23 cellular contexts compared by ENCODE assay signal in the genomic region with DNA sequence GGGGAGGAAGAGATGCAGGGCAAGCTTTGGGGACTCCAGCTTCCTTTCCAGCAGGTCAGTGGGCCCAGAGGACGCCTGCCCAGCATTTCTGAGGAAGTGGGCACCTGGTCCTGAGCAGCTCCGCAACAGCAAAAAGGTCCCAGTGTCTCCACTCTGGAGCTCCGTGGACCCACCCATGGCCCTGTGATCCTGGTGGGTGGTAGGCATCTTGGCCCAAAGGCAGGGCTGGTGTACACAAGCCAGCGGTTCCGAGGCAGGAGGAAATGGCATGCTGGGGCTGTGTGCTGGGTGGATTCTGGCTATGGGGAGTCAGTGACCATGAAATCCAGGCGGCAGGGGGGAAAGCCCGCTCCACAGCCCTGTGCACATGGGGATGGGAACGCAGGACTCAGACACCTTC.
"Had no signal": no experiment of that assay in that cellular context is flagged by ENCODE, and none has a peak within 500 bp of the region (broad histone marks: within the 10 kb centered on the region; RNA-seq: fewer than 3 reads in every experiment).

No MANE protein-coding gene starts in this region.

- H3K9me3 ChIP-seq: ascending aorta, breast epithelium, ovary, psoas muscle, suprapubic skin, upper lobe of left lung had no signal

- DNase-seq: activated CD4-positive, alpha-beta T cell treated with anti-CD3 and anti-CD28 coated beads, Interleukin-2, amount 50 U/mL, for 4 hours; activated gamma-delta T cell; cerebellar nuclear complex; effector CD8-positive, alpha-beta T cell; foreskin fibroblast; glutamatergic neuron; kidney glomerular epithelial cell; left ventricle myocardium superior; ovary; psoas muscle; stimulated activated CD4-positive, alpha-beta T cell treated with anti-CD3 and anti-CD28 coated beads, Interleukin-15, amount 100 ng/mL, for 24 hours; stimulated activated CD4-positive, alpha-beta T cell treated with anti-CD3 and anti-CD28 coated beads, Interleukin-2, amount 100 ng/mL, for 48 hours; stimulated activated naive CD8-positive, alpha-beta T cell treated with anti-CD3 and anti-CD28 coated beads, Interleukin-15, amount 100 ng/mL, for 72 hours; upper lobe of left lung had no signal

- H3K27me3 Mint-ChIP-seq: activated naive CD4-positive, alpha-beta T cell treated with anti-CD3 and anti-CD28 coated beads, Interleukin-2, amount 50 U/mL, for 24 hours; dendritic cell treated with granulocyte-macrophage colony-stimulating factor and Interleukin-4, amounts not matched to agents 40 ng/mL and 50 ng/mL, for 4 days had no signal

- H3K27me3 ChIP-seq: ascending aorta, breast epithelium, neural progenitor cell, ovary, suprapubic skin, upper lobe of left lung had no signal

- H3K36me3 Mint-ChIP-seq: activated naive CD4-positive, alpha-beta T cell treated with anti-CD3 and anti-CD28 coated beads, Interleukin-2, amount 50 U/mL, for 24 hours had no signal

- H3K4me1 Mint-ChIP-seq: activated naive CD4-positive, alpha-beta T cell treated with anti-CD3 and anti-CD28 coated beads, Interleukin-2, amount 50 U/mL, for 24 hours; stimulated activated naive CD8-positive, alpha-beta T cell treated with anti-CD3 and anti-CD28 coated beads, Interleukin-15, amount 100 ng/mL, for 72 hours had no signal

- H2AFZ ChIP-seq: neural progenitor cell had no signal

- H3K9ac ChIP-seq: neural progenitor cell had no signal

- H3K4me3 Mint-ChIP-seq: activated naive CD4-positive, alpha-beta T cell treated with anti-CD3 and anti-CD28 coated beads, Interleukin-2, amount 50 U/mL, for 24 hours; dendritic cell treated with granulocyte-macrophage colony-stimulating factor and Interleukin-4, amounts not matched to agents 40 ng/mL and 50 ng/mL, for 4 days; neural progenitor cell; stimulated activated naive CD8-positive, alpha-beta T cell treated with anti-CD3 and anti-CD28 coated beads, Interleukin-15, amount 100 ng/mL, for 72 hours; T-helper 2 cell treated with Interferon-gamma antibody and Interleukin-4, amounts not matched to agents 5 μg/mL and 100 μg/mL, for 36 hours had no signal

- H3K36me3 ChIP-seq: ascending aorta, breast epithelium, neural progenitor cell, ovary, suprapubic skin, upper lobe of left lung had no signal

- H3K4me3 ChIP-seq: ascending aorta, breast epithelium, neural progenitor cell, ovary, psoas muscle, skin epidermis, suprapubic skin, upper lobe of left lung had no signal

- H3K4me1 ChIP-seq: breast epithelium had no signal

- H3K9me3 Mint-ChIP-seq: activated naive CD4-positive, alpha-beta T cell treated with anti-CD3 and anti-CD28 coated beads, Interleukin-2, amount 50 U/mL, for 24 hours; dendritic cell treated with granulocyte-macrophage colony-stimulating factor and Interleukin-4, amounts not matched to agents 40 ng/mL and 50 ng/mL, for 4 days; neural progenitor cell; stimulated activated naive CD8-positive, alpha-beta T cell treated with anti-CD3 and anti-CD28 coated beads, Interleukin-15, amount 100 ng/mL, for 72 hours had no signal

- H3K4me2 ChIP-seq: neural progenitor cell had no signal

- H3K27ac Mint-ChIP-seq: activated naive CD4-positive, alpha-beta T cell treated with anti-CD3 and anti-CD28 coated beads, Interleukin-2, amount 50 U/mL, for 24 hours; dendritic cell treated with granulocyte-macrophage colony-stimulating factor and Interleukin-4, amounts not matched to agents 40 ng/mL and 50 ng/mL, for 4 days; stimulated activated naive CD8-positive, alpha-beta T cell treated with anti-CD3 and anti-CD28 coated beads, Interleukin-15, amount 100 ng/mL, for 72 hours; T-helper 2 cell treated with Interferon-gamma antibody and Interleukin-4, amounts not matched to agents 5 μg/mL and 100 μg/mL, for 36 hours had no signal

- ATAC-seq: left ventricle myocardium superior; psoas muscle; right cardiac atrium; stimulated activated naive CD8-positive, alpha-beta T cell treated with anti-CD3 and anti-CD28 coated beads, Interleukin-15, amount 100 ng/mL, for 72 hours had no signal

- H3K27ac ChIP-seq: ascending aorta, breast epithelium, neural progenitor cell, ovary, psoas muscle, skin epidermis, suprapubic skin, upper lobe of left lung had no signal
